9 cellular contexts compared by ENCODE assay signal in the genomic region with DNA sequence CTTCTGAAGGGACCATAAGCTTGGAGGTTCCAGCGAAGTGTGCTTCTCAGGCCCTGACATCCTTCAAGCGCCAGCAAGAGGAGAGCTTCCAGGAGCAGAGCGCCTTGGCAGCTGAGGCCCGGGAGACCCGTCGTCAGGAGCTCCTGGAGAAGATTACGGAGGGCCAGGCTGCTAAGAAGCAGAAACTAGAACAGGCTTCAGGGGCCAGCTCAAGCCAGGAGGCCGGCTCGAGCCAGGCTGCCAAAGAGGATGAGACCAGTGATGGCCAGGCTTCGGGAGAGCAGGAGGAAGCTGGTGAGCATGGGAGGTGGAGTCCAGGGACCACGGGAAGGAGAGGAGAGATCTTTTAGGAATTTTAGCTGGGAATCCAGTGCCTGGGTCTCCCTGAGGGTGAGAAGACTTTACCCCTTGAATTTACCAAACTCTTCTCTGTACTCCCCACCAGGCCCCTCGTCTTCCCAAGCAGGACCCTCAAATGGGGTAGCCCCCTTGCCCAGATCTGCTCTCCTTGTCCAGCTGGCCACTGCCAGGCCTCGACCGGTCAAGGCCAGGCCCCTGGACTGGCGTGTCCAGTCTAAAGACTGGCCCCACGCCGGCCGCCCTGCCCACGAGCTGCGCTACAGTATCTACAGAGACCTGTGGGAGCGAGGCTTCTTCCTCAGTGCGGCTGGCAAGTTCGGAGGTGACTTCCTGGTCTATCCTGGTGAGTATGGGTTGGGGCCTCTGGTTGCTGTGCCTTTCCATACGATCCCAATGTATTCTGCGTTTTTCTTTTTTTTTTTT. TPM values are rescaled to one million over a fixed set of nuclear protein-coding genes. Genes with fewer than 3 reads are reported as not detected.
A peak's percentile ranks its signal among the peaks of the same experiment; 100 is the strongest.
DNase-seq lines count a peak whose midpoint lies in the region; ATAC-seq, FAIRE-seq and TF ChIP-seq lines count a peak whose summit lies in the region.
"Had no signal": no experiment of that assay in that cellular context is flagged by ENCODE, and none has a peak within 500 bp of the region (broad histone marks: within the 10 kb centered on the region; RNA-seq: fewer than 3 reads in every experiment).

No MANE protein-coding gene starts in this region.

- peak overlapping the region; percentile 65; the same call in 1 of the 2 replicates for H3K9ac ChIP-seq in HUES48 (ENCODE audit: low read depth, low read length)

- H3K36me3 ChIP-seq in HUES48 (ENCODE audit: control insufficient read depth, insufficient read depth, low read length) (peaks cover 41% of the 10 kb centered on the region), body of pancreas (replicated peaks in 1 of 2; ENCODE audit: insufficient read depth in 1 of 2, low read depth in 2 of 2) (peaks cover 0 to 6% of the 10 kb centered on the region in 2 donors)

- H3K9me3 Mint-ChIP-seq in mesothelial cell of epicardium = no peaks in the 10 kb centered on the region

- POLR2A ChIA-PET in A549 (lab: Yijun Ruan, JAX) = interaction anchor here (3.3 to 5.0 kb wide), 3 partner anchors 9 to 19 kb away, joined by 33 to 132 read pairs (median 55); a partner anchor contains a TSS

- ATAC-seq in A549 (no peak), body of pancreas (no peak), HG03571 (IDR thresholded peaks at IDR 0.05; ENCODE audit: unreplicated experiment) (no peak), esophagus mucosa (no peak), HG02852 (IDR thresholded peaks at IDR 0.05; ENCODE audit: unreplicated experiment) (no peak), GM21737 (IDR thresholded peaks at IDR 0.05; ENCODE audit: unreplicated experiment) (no peak)

- H3K27me3 ChIP-seq in HUES48 (ENCODE audit: control insufficient read depth, insufficient read depth, low read length) (no peaks in the 10 kb centered on the region), body of pancreas (no peaks in the 10 kb centered on the region)

- no peak for TF ChIP-seq EP300 in A549 (IDR thresholded peaks at IDR 0.05)

- TF ChIP-seq POLR2A in A549 (IDR thresholded peaks at IDR 0.05; ENCODE audit: low read length) (no peak), body of pancreas (IDR thresholded peaks at IDR 0.05) (no peak)

- CTCF ChIA-PET in A549 (lab: Yijun Ruan, JAX) = interaction anchor here (1.2 to 17.2 kb wide), 6 partner anchors 8 to 74 kb away, joined by 3 to 295 read pairs (median 6); a partner anchor contains a TSS

- TF ChIP-seq RAD21 in A549 (conservative IDR thresholded peaks at IDR 0.05 in 1 of 2, IDR thresholded peaks at IDR 0.05 in 1 of 2) = no peak

- DNase-seq in A549 (ENCODE audit: low read depth in 1 of 2, low spot score in 1 of 2) = peak in 1 of 2 experiments; percentile 52
- no peak for DNase-seq in body of pancreas
- no peak for DNase-seq in mesothelial cell of epicardium (ENCODE audit: low spot score in 2 of 2, unreplicated experiment in 2 of 2)

- H3K27ac Mint-ChIP-seq in mesothelial cell of epicardium = peak overlapping the region; percentile 97

- TF ChIP-seq CTCF in A549 (IDR thresholded peaks at IDR 0.05) (no peak), body of pancreas (IDR thresholded peaks at IDR 0.05) (no peak), mesothelial cell of epicardium (IDR thresholded peaks at IDR 0.05; ENCODE audit: unreplicated experiment) (no peak)

- no peaks in the 10 kb centered on the region for H3K9me3 ChIP-seq in A549
- H3K9me3 ChIP-seq in HUES48 (ENCODE audit: control insufficient read depth, insufficient read depth, low read length) = no peaks in the 10 kb centered on the region
- no peaks in the 10 kb centered on the region for H3K9me3 ChIP-seq in body of pancreas

- peaks cover 21% of the 10 kb centered on the region for H3K4me1 ChIP-seq in A549
- peaks cover 15% of the 10 kb centered on the region for H3K4me1 ChIP-seq in HUES48 (ENCODE audit: control insufficient read depth, insufficient read depth, low read length)
- peaks cover 35% of the 10 kb centered on the region for H3K4me1 ChIP-seq in body of pancreas

- H3K4me1 Mint-ChIP-seq in mesothelial cell of epicardium = peaks cover 30% of the 10 kb centered on the region

- H3K27me3 Mint-ChIP-seq in mesothelial cell of epicardium (ENCODE audit: low read depth) = no peaks in the 10 kb centered on the region

- WGBS in A549 (ENCODE audit: missing lambda C conversion rate) = 55% methylated on average over 23 of the region's 25 CpGs
- whole genome bisulfite sequencing in body of pancreas, 2 donors = 45 to 53% methylated on average over 21 to 25 of the region's 25 CpGs

- FAIRE-seq in A549 (lab: Jason Lieb, UNC) = no peak

- peak overlapping the region; percentile 81 for H3K4me3 Mint-ChIP-seq in mesothelial cell of epicardium

- peak overlapping the region; percentile 80 for H3K4me3 ChIP-seq in A549
- H3K4me3 ChIP-seq in HUES48 (ENCODE audit: low read depth, low read length) = peak overlapping the region; percentile 100
- H3K4me3 ChIP-seq in body of pancreas = peak overlapping the region; percentile 86 to 93

- H3K27ac ChIP-seq in A549 (peak overlapping the region; percentile 91 to 94), HUES48 (ENCODE audit: low read depth, low read length) (peak overlapping the region; percentile 99), body of pancreas (peak overlapping the region; percentile 94 to 100 (median 99))

- intact Hi-C loops in body of pancreas (cut with DNase I) = no loop called here

- peak overlapping the region; percentile 89 for H3K4me2 ChIP-seq in A549

- H3K36me3 Mint-ChIP-seq in mesothelial cell of epicardium = peaks cover 7% of the 10 kb centered on the region

TF ChIP-seq in A549, 52 proteins besides CTCF, POLR2A, EP300 and RAD21:
- TF ChIP-seq HDAC2 (IDR thresholded peaks at IDR 0.05) (no peak), RCOR1 (IDR thresholded peaks at IDR 0.05; ENCODE audit: low read depth, low read length) (no peak), GATA3 (IDR thresholded peaks at IDR 0.05; ENCODE audit: borderline replicate concordance) (no peak), HOXA7 (CRISPR knock-in tag; IDR thresholded peaks at IDR 0.05) (no peak), FOSB (CRISPR knock-in tag; IDR thresholded peaks at IDR 0.05) (no peak), CHD2 (IDR thresholded peaks at IDR 0.05; ENCODE audit: low read length, partially characterized antibody) (no peak), HOXB5 (CRISPR knock-in tag; IDR thresholded peaks at IDR 0.05) (no peak), ESRRA (IDR thresholded peaks at IDR 0.05; ENCODE audit: borderline replicate concordance, low read length) (no peak), RARB (CRISPR knock-in tag; IDR thresholded peaks at IDR 0.05) (no peak)
- TF ChIP-seq, protein P1, sequence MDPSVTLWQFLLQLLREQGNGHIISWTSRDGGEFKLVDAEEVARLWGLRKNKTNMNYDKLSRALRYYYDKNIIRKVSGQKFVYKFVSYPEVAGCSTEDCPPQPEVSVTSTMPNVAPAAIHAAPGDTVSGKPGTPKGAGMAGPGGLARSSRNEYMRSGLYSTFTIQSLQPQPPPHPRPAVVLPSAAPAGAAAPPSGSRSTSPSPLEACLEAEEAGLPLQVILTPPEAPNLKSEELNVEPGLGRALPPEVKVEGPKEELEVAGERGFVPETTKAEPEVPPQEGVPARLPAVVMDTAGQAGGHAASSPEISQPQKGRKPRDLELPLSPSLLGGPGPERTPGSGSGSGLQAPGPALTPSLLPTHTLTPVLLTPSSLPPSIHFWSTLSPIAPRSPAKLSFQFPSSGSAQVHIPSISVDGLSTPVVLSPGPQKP (IDR thresholded peaks at IDR 0.05; ENCODE audit: low read depth, low read length) = no peak

RNA-seq across cellular contexts. Expression of a gene that starts 0.8 kb away (rescaled TPM):
- 53.4 and 61.1 TPM in 2 replicates for polyA plus RNA-seq in A549 (2011; rRNA removed)
- 140 and 185 TPM in 2 replicates for polyA plus RNA-seq in A549 (2012; cell fraction: cytosol; rRNA removed)
- 146 and 170 TPM in 2 replicates for polyA plus RNA-seq in A549 (2012; cell fraction: nucleus; rRNA removed)
- 79.0 to 90.9 TPM (median 87.7 TPM) in 3 replicates for polyA plus RNA-seq in A549 (2017; fragmentation: RNase III; extraction: RNeasy Plus Mini Kit Qiagen cat#74134 plus additional on column Dnase treatment)
- polyA minus RNA-seq in A549 (2011; rRNA and poly(A)+ RNA removed) = 41.8 and 48.8 TPM in 2 replicates
- 10 to 100 TPM; 33.9 to 56.6 TPM for total RNA-seq in body of pancreas
- 43.9 to 50.1 TPM (median 47.5 TPM) in 3 replicates for total RNA-seq in mesothelial cell of epicardium
- 36.1 TPM for total RNA-seq in esophagus mucosa

RNA-seq across cellular contexts. Expression of a gene that starts 2.5 kb away (rescaled TPM):
- polyA plus RNA-seq in A549 (2011; rRNA removed) (42.1 and 52.4 TPM in 2 replicates), A549 (2017; fragmentation: RNase III; extraction: RNeasy Plus Mini Kit Qiagen cat#74134 plus additional on column Dnase treatment) (129 to 142 TPM (median 133 TPM) in 3 replicates)
- 81.6 and 121 TPM in 2 replicates for polyA plus RNA-seq in A549 (2012; cell fraction: cytosol; rRNA removed)
- 201 and 292 TPM in 2 replicates for polyA plus RNA-seq in A549 (2012; cell fraction: nucleus; rRNA removed)
- polyA minus RNA-seq in A549 (2011; rRNA and poly(A)+ RNA removed) = 29.0 and 46.8 TPM in 2 replicates
- total RNA-seq in body of pancreas (10 to 100 TPM; 40.5 to 98.9 TPM), mesothelial cell of epicardium (102 to 113 TPM (median 110 TPM) in 3 replicates), esophagus mucosa (36.7 TPM)

RNA-seq across cellular contexts. Expression of a gene that starts 8.8 kb away (rescaled TPM):
- polyA plus RNA-seq in A549 (2011; rRNA removed) (1,440 and 1,504 TPM in 2 replicates), A549 (2017; fragmentation: RNase III; extraction: RNeasy Plus Mini Kit Qiagen cat#74134 plus additional on column Dnase treatment) (1,990 to 2,154 TPM (median 2,057 TPM) in 3 replicates)
- polyA plus RNA-seq in A549 (2012; cell fraction: cytosol; rRNA removed) = 3,796 and 3,897 TPM in 2 replicates
- 2,499 and 2,687 TPM in 2 replicates for polyA plus RNA-seq in A549 (2012; cell fraction: nucleus; rRNA removed)
- polyA minus RNA-seq in A549 (2011; rRNA and poly(A)+ RNA removed) = 521 and 525 TPM in 2 replicates
- total RNA-seq in body of pancreas (1,000 to 10,000 TPM; 1,319 to 1,729 TPM), mesothelial cell of epicardium (1,211 to 1,274 TPM (median 1,263 TPM) in 3 replicates), esophagus mucosa (1,727 TPM)

RNA-seq across cellular contexts. Expression of a gene that starts 18.9 kb away (rescaled TPM):
- 0.61 and 0.84 TPM in 2 replicates for polyA plus RNA-seq in A549 (2011; rRNA removed)
- polyA plus RNA-seq in A549 (2012; cell fraction: cytosol; rRNA removed) = 0.93 and 1.1 TPM in 2 replicates
- 2.6 and 2.9 TPM in 2 replicates for polyA plus RNA-seq in A549 (2012; cell fraction: nucleus; rRNA removed)
- polyA plus RNA-seq in A549 (2017; fragmentation: RNase III; extraction: RNeasy Plus Mini Kit Qiagen cat#74134 plus additional on column Dnase treatment) = 0.85 to 1.5 TPM (median 1.2 TPM) in 3 replicates
- 0.15 and 0.29 TPM in 2 replicates for polyA minus RNA-seq in A549 (2011; rRNA and poly(A)+ RNA removed)
- 100 to 1,000 TPM in 1 of 2 donors, 10 to 100 TPM in 1; 57.3 to 126 TPM for total RNA-seq in body of pancreas
- total RNA-seq in mesothelial cell of epicardium = 57.6 to 69.5 TPM (median 63.5 TPM) in 3 replicates
- total RNA-seq in esophagus mucosa = 36.5 TPM
- total RNA-seq: glomerular endothelial cell had no signal

RNA-seq across cellular contexts. Expression of a gene that starts 30.9 kb away (rescaled TPM):
- polyA plus RNA-seq in A549 (2011; rRNA removed) (not detected in 2 replicates), A549 (2017; fragmentation: RNase III; extraction: RNeasy Plus Mini Kit Qiagen cat#74134 plus additional on column Dnase treatment) (not detected in 3 replicates)
- polyA plus RNA-seq in A549 (2012; cell fraction: cytosol; rRNA removed) = not detected in 2 replicates
- not detected in 2 replicates for polyA plus RNA-seq in A549 (2012; cell fraction: nucleus; rRNA removed)
- not detected in 2 replicates for polyA minus RNA-seq in A549 (2011; rRNA and poly(A)+ RNA removed)
- total RNA-seq in body of pancreas (1 to 10 TPM in 1 of 2 donors, under 1 TPM in 1; 0.33 to 2.1 TPM), mesothelial cell of epicardium (not detected in 3 replicates), esophagus mucosa (0.72 TPM)
- total RNA-seq: glomerular endothelial cell had no signal
